ENCODE assay signal across 35 cellular contexts in the genomic region with DNA sequence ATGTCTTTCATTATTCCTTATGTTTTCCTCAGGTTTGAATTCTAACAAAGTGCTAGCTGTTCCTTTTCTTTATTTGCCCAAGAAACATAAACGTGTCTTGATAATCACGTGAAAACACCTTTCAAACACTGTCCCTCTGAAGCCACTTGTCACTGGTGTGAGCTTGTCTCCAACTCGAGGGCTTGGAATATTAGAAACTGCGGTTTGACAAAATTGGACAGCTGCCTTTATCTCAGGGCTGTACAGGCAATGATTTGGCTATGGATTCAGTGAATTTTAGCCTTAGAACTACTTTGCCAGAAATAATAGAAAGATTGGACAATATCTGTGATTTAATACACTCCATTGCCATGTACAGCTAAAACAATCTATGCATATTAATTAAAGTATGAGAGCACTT.
"Had no signal": no experiment of that assay in that cellular context is flagged by ENCODE, and none has a peak within 500 bp of the region (broad histone marks: within the 10 kb centered on the region; RNA-seq: fewer than 3 reads in every experiment).

No MANE protein-coding gene starts in this region.

- ATAC-seq: activated CD8-positive, alpha-beta T cell treated with anti-CD3 and anti-CD28 coated beads for 36 hours; activated naive CD4-positive, alpha-beta T cell treated with anti-CD3 and anti-CD28 coated beads, Interleukin-2, amount 50 U/mL, for 72 hours; activated T-cell treated with anti-CD3 and anti-CD28 coated beads, Interleukin-2, amount 50 U/mL, for 4 hours; activated T-cell treated with anti-CD3 and anti-CD28 coated beads, Interleukin-2, amount 50 U/mL, for 72 hours; activated T-helper 17 cell treated with anti-CD3 and anti-CD28 coated beads, Interleukin-2, amount 50 U/mL, for 72 hours; body of pancreas had no signal

- DNase-seq: activated B cell treated with CpG ODN at 0.5 μM for 24 hours; activated CD4-positive, alpha-beta memory T cell treated with anti-CD3 and anti-CD28 coated beads for 36 hours; activated CD4-positive, alpha-beta T cell treated with anti-CD3 and anti-CD28 coated beads for 4 hours; activated CD4-positive, alpha-beta T cell treated with anti-CD3 and anti-CD28 coated beads, Interleukin-2, amount 10 ng/mL, durations not matched to agents 24 days and 14 days; activated CD4-positive, alpha-beta T cell treated with anti-CD3 and anti-CD28 coated beads, Interleukin-2, amount 50 U/mL, for 1 hour; activated CD4-positive, alpha-beta T cell treated with anti-CD3 and anti-CD28 coated beads, Interleukin-2, amount 50 U/mL, for 4 hours; activated CD4-positive, CD25-positive, alpha-beta regulatory T cell treated with anti-CD3 and anti-CD28 coated beads, Interleukin-2, amount 50 U/mL, for 72 hours; activated CD8-positive, alpha-beta memory T cell treated with anti-CD3 and anti-CD28 coated beads, Interleukin-2, amount 50 U/mL, for 4 hours; activated CD8-positive, alpha-beta T cell treated with anti-CD3 and anti-CD28 coated beads for 36 hours; activated effector memory CD4-positive, alpha-beta T cell treated with anti-CD3 and anti-CD28 coated beads, Interleukin-2, amount 50 U/mL, for 16 hours; activated gamma-delta T cell treated with Interleukin-2 at 50 U/mL for 16 hours; activated naive CD4-positive, alpha-beta T cell; activated naive CD4-positive, alpha-beta T cell treated with anti-CD3 and anti-CD28 coated beads for 36 hours; activated naive CD4-positive, alpha-beta T cell treated with anti-CD3 and anti-CD28 coated beads, Interleukin-2, amount 50 U/mL, for 16 hours; activated naive CD8-positive, alpha-beta T cell treated with anti-CD3 and anti-CD28 coated beads for 36 hours; activated T-cell treated with anti-CD3 and anti-CD28 coated beads for 4 hours; activated T-cell treated with anti-CD3 and anti-CD28 coated beads, Interleukin-2, amount 50 U/mL, for 1 hour; activated T-cell treated with anti-CD3 and anti-CD28 coated beads, Interleukin-2, amount 50 U/mL, for 4 hours; activated T-cell treated with anti-CD3 and anti-CD28 coated beads, Interleukin-2, amount 50 U/mL, for 72 hours; adrenal gland; amniotic stem cell; aorta; body of pancreas; brain microvascular endothelial cell; caudate nucleus; cerebellar nuclear complex; T-helper 1 cell; T-helper 2 cell; T-helper 9 cell had no signal

- H3K4me3 ChIP-seq: adrenal gland, body of pancreas, cardiac muscle cell had no signal

- FAIRE-seq: astrocyte, bronchial epithelial cell, TTC549 had no signal
